23 cellular contexts compared by ENCODE assay signal in the genomic region with DNA sequence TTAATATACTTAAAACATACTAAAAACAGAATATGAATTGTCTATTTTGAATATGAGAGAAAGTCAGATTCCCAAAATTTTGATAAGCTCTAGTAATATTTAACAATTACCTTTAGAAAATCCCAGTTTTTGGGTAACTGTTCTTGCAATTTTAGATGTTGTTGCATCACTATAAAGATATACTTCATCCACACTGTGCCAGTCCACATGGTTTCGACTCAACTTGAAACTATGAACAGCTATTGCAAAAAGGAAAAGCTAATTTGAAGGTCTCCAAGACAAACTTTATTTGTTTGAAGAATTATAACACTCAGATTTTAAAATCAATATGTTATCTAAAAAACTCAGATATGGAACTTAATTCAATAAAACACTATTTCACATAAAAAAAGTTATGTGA. TPM values are rescaled to one million over a fixed set of nuclear protein-coding genes. Genes with fewer than 3 reads are reported as not detected.
DNase-seq lines count a peak whose midpoint lies in the region; ATAC-seq, FAIRE-seq and TF ChIP-seq lines count a peak whose summit lies in the region.
"Had no signal": no experiment of that assay in that cellular context is flagged by ENCODE, and none has a peak within 500 bp of the region (broad histone marks: within the 10 kb centered on the region; RNA-seq: fewer than 3 reads in every experiment).

No MANE protein-coding gene starts in this region.

- no peaks in the 10 kb centered on the region for H3K9me3 ChIP-seq in small intestine (ENCODE audit: control insufficient read depth, low read depth)
- H3K9me3 ChIP-seq: lower lobe of right lung, neutrophil, suprapubic skin, uterus had no signal

- no peaks in the 10 kb centered on the region for H3K36me3 ChIP-seq in small intestine (ENCODE audit: control insufficient read depth in 2 of 2, insufficient read depth in 2 of 2, low read length in 2 of 2)
- H3K36me3 ChIP-seq: neutrophil, uterus had no signal

- peaks cover 17 to 36% of the 10 kb centered on the region in 2 donors for H3K36me3 Mint-ChIP-seq in activated T-cell treated with anti-CD3 and anti-CD28 coated beads, Interleukin-2, amount 50 U/mL, for 72 hours (ENCODE audit: insufficient read depth in 2 of 2)

- TF ChIP-seq CTCF in fibroblast of mammary gland (conservative IDR thresholded peaks at IDR 0.05; ENCODE audit: control insufficient read depth, insufficient read depth, low read depth, low read length), result no peak

- H3K4me3 ChIP-seq in fibroblast of mammary gland (ENCODE audit: control insufficient read depth, low read depth, low read length) (no peak overlapping the region), small intestine (ENCODE audit: low read depth in 1 of 2, low read length in 2 of 2) (no peak overlapping the region)
- H3K4me3 ChIP-seq: lower lobe of right lung, suprapubic skin, uterus had no signal

- FAIRE-seq in small intestine (lab: Jason Lieb, UNC), result peak; percentile 59
- FAIRE-seq: HepG2 had no signal

- H3K27ac Mint-ChIP-seq in activated T-cell treated with anti-CD3 and anti-CD28 coated beads, Interleukin-2, amount 50 U/mL, for 72 hours, result peak overlapping the region; percentile 75
- H3K27ac Mint-ChIP-seq: CD4-positive, alpha-beta T cell had no signal

- no peaks in the 10 kb centered on the region for H3K27me3 Mint-ChIP-seq in activated T-cell treated with anti-CD3 and anti-CD28 coated beads, Interleukin-2, amount 50 U/mL, for 72 hours (ENCODE audit: low read depth)
- H3K27me3 Mint-ChIP-seq: CD4-positive, alpha-beta T cell had no signal

- H3K27me3 ChIP-seq in small intestine (ENCODE audit: control insufficient read depth in 2 of 2, insufficient read depth in 2 of 2, low read length in 2 of 2), result no peaks in the 10 kb centered on the region
- H3K27me3 ChIP-seq: neutrophil, suprapubic skin, uterus had no signal

- ATAC-seq in activated T-cell treated with anti-CD3 and anti-CD28 coated beads, Interleukin-2, amount 50 U/mL, for 72 hours (replicated peaks in 1 of 2), result peak in 1 of 2 donors; percentile 52
- no peak for ATAC-seq in GM21737 (IDR thresholded peaks at IDR 0.05; ENCODE audit: unreplicated experiment)
- ATAC-seq in GM21381 (IDR thresholded peaks at IDR 0.05; ENCODE audit: unreplicated experiment), result no peak
- ATAC-seq: HepG2, lower lobe of right lung, Right ventricle myocardium inferior had no signal

- H3K27ac ChIP-seq in small intestine (ENCODE audit: low read depth in 1 of 2, low read length in 1 of 2), result no peak overlapping the region
- H3K27ac ChIP-seq: lower lobe of right lung, neutrophil, suprapubic skin, uterus had no signal

- 92 to 100% (median 99%) methylated on average over 1 of the region's 1 CpG for WGBS in small intestine, 3 donors

- H3K9me3 Mint-ChIP-seq in activated T-cell treated with anti-CD3 and anti-CD28 coated beads, Interleukin-2, amount 50 U/mL, for 72 hours, result peaks cover 3 to 6% of the 10 kb centered on the region in 2 donors

- H3K4me3 Mint-ChIP-seq in activated T-cell treated with anti-CD3 and anti-CD28 coated beads, Interleukin-2, amount 50 U/mL, for 72 hours, result no peak overlapping the region
- H3K4me3 Mint-ChIP-seq: CD4-positive, alpha-beta T cell had no signal

- H3K4me1 ChIP-seq in small intestine (ENCODE audit: control insufficient read depth in 2 of 2, insufficient read depth in 1 of 2, low read depth in 1 of 2, low read length in 1 of 2), result no peaks in the 10 kb centered on the region
- H3K4me1 ChIP-seq: lower lobe of right lung, suprapubic skin, uterus had no signal

- H3K4me1 Mint-ChIP-seq in activated T-cell treated with anti-CD3 and anti-CD28 coated beads, Interleukin-2, amount 50 U/mL, for 72 hours (ENCODE audit: low read depth), result peaks cover 18% of the 10 kb centered on the region

- no peak for DNase-seq in activated T-cell treated with anti-CD3 and anti-CD28 coated beads, Interleukin-2, amount 50 U/mL, for 72 hours
- DNase-seq in activated T-cell treated with anti-CD3 and anti-CD28 coated beads for 4 hours, result no peak
- DNase-seq in RKO (ENCODE audit: low spot score), result peak; percentile 4
- peak; percentile 58 for DNase-seq in fibroblast of mammary gland (ENCODE audit: low read depth)
- DNase-seq in small intestine, result no peak
- no peak for DNase-seq in globus pallidus (ENCODE audit: low spot score)
- DNase-seq: activated CD4-positive, alpha-beta T cell treated with anti-CD3 and anti-CD28 coated beads for 4 hours; activated gamma-delta T cell treated with Interleukin-2 at 50 U/mL for 16 hours; anterior cingulate cortex; CD4-positive, alpha-beta T cell; GDM1; islet precursor cell; lower lobe of right lung; NCI-H146; stimulated activated CD8-positive, alpha-beta memory T cell treated with anti-CD3 and anti-CD28 coated beads, Interleukin-4, amount 100 ng/mL, for 48 hours; SW 1271; uterus had no signal

RNA-seq across cellular contexts. Expression of a gene that starts 59.9 kb away (rescaled TPM):
- 10 to 100 TPM; 53.6 to 73.5 TPM for total RNA-seq in activated T-cell treated with anti-CD3 and anti-CD28 coated beads, Interleukin-2, amount 50 U/mL, for 72 hours
- 1 to 10 TPM in 1 of 3 donors, under 1 TPM in 2; 0.54 to 2.5 (median 0.67) TPM for polyA plus RNA-seq in small intestine

Comparison
In these comparisons a context has a peak if more than half of its experiments do, and no peak if none do; other contexts are left out.
1. DNase-seq: peak in RKO (single experiment) and fibroblast of mammary gland (single experiment); none in activated T-cell treated with anti-CD3 and anti-CD28 coated beads, Interleukin-2, amount 50 U/mL, for 72 hours (0 of 2), activated T-cell treated with anti-CD3 and anti-CD28 coated beads for 4 hours (single experiment), small intestine (single experiment) and globus pallidus (single experiment).